Comparison of ENCODE assay signal across 8 cellular contexts in the genomic region with DNA sequence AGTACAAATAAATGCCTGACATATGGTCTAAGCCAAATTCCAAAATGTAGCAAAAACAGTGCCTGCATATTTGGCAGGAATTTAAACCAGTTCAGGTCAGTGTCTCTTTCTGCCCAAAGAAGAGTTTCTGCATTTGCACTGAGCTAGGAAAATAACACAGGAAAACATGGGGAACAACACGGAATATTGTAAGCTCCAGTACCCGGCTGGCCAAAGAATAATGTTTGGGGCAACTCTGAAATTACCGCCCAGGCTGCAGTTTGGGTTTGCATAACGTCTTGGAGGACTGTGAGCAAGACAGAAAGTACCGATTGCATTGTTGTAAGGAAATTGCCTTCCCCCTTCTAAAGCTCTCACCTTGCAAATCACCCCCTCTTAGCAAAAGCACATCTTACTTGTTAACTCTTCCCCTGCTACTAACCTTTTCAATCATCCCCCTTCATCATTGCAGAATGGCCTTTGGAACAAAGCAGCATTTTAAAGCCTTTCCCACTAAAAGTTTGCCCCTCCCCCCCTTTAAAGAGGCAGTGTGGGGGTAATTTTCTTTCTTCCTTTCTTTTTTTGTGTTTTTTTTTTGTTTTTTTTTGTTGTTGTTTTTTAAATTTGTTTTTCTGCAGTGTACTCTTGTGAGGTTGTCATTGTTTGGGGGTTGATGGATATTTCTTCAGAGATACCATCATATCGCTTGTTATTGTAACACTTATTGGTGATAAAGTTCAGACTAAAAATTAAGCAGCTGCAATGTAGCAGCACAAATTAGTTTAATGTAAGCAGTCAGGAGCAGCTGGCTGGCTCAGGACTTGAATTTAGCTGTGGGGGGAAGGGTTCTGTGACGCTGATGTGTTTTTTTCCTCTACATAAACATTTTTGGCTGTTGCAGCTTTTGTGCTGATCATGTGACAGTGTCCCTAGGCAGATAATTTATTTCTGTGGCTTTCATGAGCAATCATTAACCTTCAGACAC.
DNase-seq lines count a peak whose midpoint lies in the region; ATAC-seq, FAIRE-seq and TF ChIP-seq lines count a peak whose summit lies in the region.

No MANE protein-coding gene starts in this region.

- peak overlapping the region in 1 of 2 experiments; percentile 29 for H3K14ac ChIP-seq in mesenchymal stem cell (ENCODE audit: low read length in 2 of 2)

- H2AK5ac ChIP-seq in mesenchymal stem cell (ENCODE audit: low read length, severe bottlenecking): peak overlapping the region; percentile 51

- H3K4me2 ChIP-seq in mesenchymal stem cell (ENCODE audit: low read length, poor library complexity, severe bottlenecking): peak overlapping the region; percentile 46

- H3K23ac ChIP-seq in mesenchymal stem cell (ENCODE audit: low read length in 2 of 2): no peak overlapping the region

- no peak overlapping the region for H2BK120ac ChIP-seq in mesenchymal stem cell (ENCODE audit: low read depth, low read length)

- 10% methylated on average over 7 of the region's 7 CpGs for WGBS in mesenchymal stem cell

- H4K8ac ChIP-seq in mesenchymal stem cell (ENCODE audit: low read length): peak overlapping the region; percentile 70

- DNase-seq in stimulated activated naive CD8-positive, alpha-beta T cell treated with anti-CD3 and anti-CD28 coated beads, Interleukin-15, amount 100 ng/mL, for 72 hours: no peak
- DNase-seq in NCI-H1417 (lab: John Stamatoyannopoulos, UW) (peak in 2 of 3 experiments; percentile 71 to 95), mesenchymal stem cell (peak; percentile 84), urothelium cell line (ENCODE audit: low spot score) (no peak)
- DNase-seq in activated naive CD4-positive, alpha-beta T cell treated with anti-CD3 and anti-CD28 coated beads, Interleukin-2, amount 50 U/mL, for 72 hours (ENCODE audit: low spot score in 2 of 2): no peak

- no peaks in the 10 kb centered on the region for H3K9me3 Mint-ChIP-seq in stimulated activated naive CD8-positive, alpha-beta T cell treated with anti-CD3 and anti-CD28 coated beads, Interleukin-15, Interleukin-2, amounts not matched to agents 100 ng/mL and 50 ng/mL, for 24 hours
- no peaks in the 10 kb centered on the region for H3K9me3 Mint-ChIP-seq in stimulated activated naive CD8-positive, alpha-beta T cell treated with anti-CD3 and anti-CD28 coated beads, Interleukin-15, amount 100 ng/mL, for 72 hours
- peaks cover 0 to 4% (median 0%) of the 10 kb centered on the region in 5 experiments for H3K9me3 Mint-ChIP-seq in brain
- H3K9me3 Mint-ChIP-seq in activated naive CD4-positive, alpha-beta T cell treated with anti-CD3 and anti-CD28 coated beads, Interleukin-2, amount 50 U/mL, for 72 hours: no peaks in the 10 kb centered on the region

- peaks cover 9% of the 10 kb centered on the region for H3K4me1 ChIP-seq in mesenchymal stem cell (ENCODE audit: control insufficient read depth, insufficient read depth, low read depth, low read length)

- H3K27me3 ChIP-seq in mesenchymal stem cell (ENCODE audit: control insufficient read depth in 1 of 2, insufficient read depth in 1 of 2, low read length in 2 of 2): no peaks in the 10 kb centered on the region

- no peaks in the 10 kb centered on the region for H3K4me1 Mint-ChIP-seq in stimulated activated naive CD8-positive, alpha-beta T cell treated with anti-CD3 and anti-CD28 coated beads, Interleukin-15, Interleukin-2, amounts not matched to agents 100 ng/mL and 50 ng/mL, for 24 hours (ENCODE audit: low read depth)
- H3K4me1 Mint-ChIP-seq in stimulated activated naive CD8-positive, alpha-beta T cell treated with anti-CD3 and anti-CD28 coated beads, Interleukin-15, amount 100 ng/mL, for 72 hours: no peaks in the 10 kb centered on the region
- peaks cover 56% of the 10 kb centered on the region for H3K4me1 Mint-ChIP-seq in brain

- H2BK15ac ChIP-seq in mesenchymal stem cell (ENCODE audit: low read depth, poor library complexity, severe bottlenecking): no peak overlapping the region

- peak overlapping the region; percentile 65 for H3K27ac ChIP-seq in mesenchymal stem cell (ENCODE audit: low read length, poor library complexity, severe bottlenecking)

- H2BK5ac ChIP-seq in mesenchymal stem cell (ENCODE audit: low read depth, low read length, poor library complexity, severe bottlenecking): no peak overlapping the region

- H3K79me1 ChIP-seq in mesenchymal stem cell (replicated peaks; ENCODE audit: low read length, poor library complexity, severe bottlenecking): no peaks in the 10 kb centered on the region

- peak overlapping the region; percentile 86 for H3K9ac ChIP-seq in mesenchymal stem cell (ENCODE audit: low read length)

- no peak for FAIRE-seq in urothelium cell line (lab: Jason Lieb, UNC)

- ATAC-seq in stimulated activated naive CD8-positive, alpha-beta T cell treated with anti-CD3 and anti-CD28 coated beads, Interleukin-15, amount 100 ng/mL, for 72 hours: no peak
- no peak for ATAC-seq in activated naive CD4-positive, alpha-beta T cell treated with anti-CD3 and anti-CD28 coated beads, Interleukin-2, amount 50 U/mL, for 72 hours
- ATAC-seq in HG02973 (IDR thresholded peaks at IDR 0.05; ENCODE audit: unreplicated experiment): no peak

- peak overlapping the region; percentile 38 for H3K27ac Mint-ChIP-seq in stimulated activated naive CD8-positive, alpha-beta T cell treated with anti-CD3 and anti-CD28 coated beads, Interleukin-15, Interleukin-2, amounts not matched to agents 100 ng/mL and 50 ng/mL, for 24 hours
- H3K27ac Mint-ChIP-seq in stimulated activated naive CD8-positive, alpha-beta T cell treated with anti-CD3 and anti-CD28 coated beads, Interleukin-15, amount 100 ng/mL, for 72 hours: no peak overlapping the region
- H3K27ac Mint-ChIP-seq in brain: peak overlapping the region; percentile 82 to 98 (median 95)
- no peak overlapping the region for H3K27ac Mint-ChIP-seq in activated naive CD4-positive, alpha-beta T cell treated with anti-CD3 and anti-CD28 coated beads, Interleukin-2, amount 50 U/mL, for 72 hours

- TF ChIP-seq CTCF in brain (conservative IDR thresholded peaks at IDR 0.05): no peak

- H3K18ac ChIP-seq in mesenchymal stem cell (ENCODE audit: low read depth in 1 of 2, low read length in 2 of 2): peak overlapping the region; percentile 23 to 69

- H4K91ac ChIP-seq in mesenchymal stem cell (ENCODE audit: low read length): peak overlapping the region; percentile 34

- peak overlapping the region in 1 of 2 experiments; percentile 54 for H3K4ac ChIP-seq in mesenchymal stem cell (ENCODE audit: low read depth in 1 of 2, low read length in 2 of 2)

- H3K36me3 Mint-ChIP-seq in stimulated activated naive CD8-positive, alpha-beta T cell treated with anti-CD3 and anti-CD28 coated beads, Interleukin-15, Interleukin-2, amounts not matched to agents 100 ng/mL and 50 ng/mL, for 24 hours (ENCODE audit: low read depth): no peaks in the 10 kb centered on the region
- H3K36me3 Mint-ChIP-seq in brain: no peaks in the 10 kb centered on the region
- no peaks in the 10 kb centered on the region for H3K36me3 Mint-ChIP-seq in activated naive CD4-positive, alpha-beta T cell treated with anti-CD3 and anti-CD28 coated beads, Interleukin-2, amount 50 U/mL, for 72 hours

- H2BK12ac ChIP-seq in mesenchymal stem cell (ENCODE audit: low read length in 2 of 2): peak overlapping the region; percentile 44 to 48

- H3K9me3 ChIP-seq in mesenchymal stem cell (ENCODE audit: control insufficient read depth, low read length): no peaks in the 10 kb centered on the region

- H3K36me3 ChIP-seq in mesenchymal stem cell (ENCODE audit: control insufficient read depth in 1 of 2, insufficient read depth in 2 of 2, low read depth in 1 of 2, low read length in 2 of 2): no peaks in the 10 kb centered on the region

- H2AFZ ChIP-seq in mesenchymal stem cell (ENCODE audit: low read depth, low read length): no peak overlapping the region

- peak overlapping the region in 1 of 2 experiments; percentile 38 for H3K4me3 ChIP-seq in mesenchymal stem cell (ENCODE audit: insufficient read depth in 1 of 2, low read depth in 1 of 2, low read length in 2 of 2)

- peaks cover 4% of the 10 kb centered on the region for H3K27me3 Mint-ChIP-seq in stimulated activated naive CD8-positive, alpha-beta T cell treated with anti-CD3 and anti-CD28 coated beads, Interleukin-15, Interleukin-2, amounts not matched to agents 100 ng/mL and 50 ng/mL, for 24 hours
- H3K27me3 Mint-ChIP-seq in stimulated activated naive CD8-positive, alpha-beta T cell treated with anti-CD3 and anti-CD28 coated beads, Interleukin-15, amount 100 ng/mL, for 72 hours: peaks cover 5% of the 10 kb centered on the region
- H3K27me3 Mint-ChIP-seq in brain: peaks cover 3% of the 10 kb centered on the region

- no peak overlapping the region for H3K4me3 Mint-ChIP-seq in stimulated activated naive CD8-positive, alpha-beta T cell treated with anti-CD3 and anti-CD28 coated beads, Interleukin-15, Interleukin-2, amounts not matched to agents 100 ng/mL and 50 ng/mL, for 24 hours
- no peak overlapping the region for H3K4me3 Mint-ChIP-seq in stimulated activated naive CD8-positive, alpha-beta T cell treated with anti-CD3 and anti-CD28 coated beads, Interleukin-15, amount 100 ng/mL, for 72 hours
- H3K4me3 Mint-ChIP-seq in brain: peak overlapping the region; percentile 65 to 83 (median 78)

Comparison
In these comparisons a context has a peak if more than half of its experiments do, and no peak if none do; other contexts are left out.
1. H3K27ac Mint-ChIP-seq: peak in stimulated activated naive CD8-positive, alpha-beta T cell treated with anti-CD3 and anti-CD28 coated beads, Interleukin-15, Interleukin-2, amounts not matched to agents 100 ng/mL and 50 ng/mL, for 24 hours (single experiment) and brain (5 of 5); none in stimulated activated naive CD8-positive, alpha-beta T cell treated with anti-CD3 and anti-CD28 coated beads, Interleukin-15, amount 100 ng/mL, for 72 hours (0 of 2) and activated naive CD4-positive, alpha-beta T cell treated with anti-CD3 and anti-CD28 coated beads, Interleukin-2, amount 50 U/mL, for 72 hours (0 of 2).
2. H3K4me3 Mint-ChIP-seq: peak in brain (5 of 5); none in stimulated activated naive CD8-positive, alpha-beta T cell treated with anti-CD3 and anti-CD28 coated beads, Interleukin-15, Interleukin-2, amounts not matched to agents 100 ng/mL and 50 ng/mL, for 24 hours (single experiment) and stimulated activated naive CD8-positive, alpha-beta T cell treated with anti-CD3 and anti-CD28 coated beads, Interleukin-15, amount 100 ng/mL, for 72 hours (0 of 2).
3. DNase-seq: peak in NCI-H1417 (2 of 3) and mesenchymal stem cell (single experiment); none in stimulated activated naive CD8-positive, alpha-beta T cell treated with anti-CD3 and anti-CD28 coated beads, Interleukin-15, amount 100 ng/mL, for 72 hours (0 of 2), activated naive CD4-positive, alpha-beta T cell treated with anti-CD3 and anti-CD28 coated beads, Interleukin-2, amount 50 U/mL, for 72 hours (0 of 2) and urothelium cell line (single experiment).